In genomic region chr12:9973951-9974350, GRCh38 we compare ENCODE assay signal across 21 cellular contexts. TPM values are rescaled to one million over a fixed set of nuclear protein-coding genes. Genes with fewer than 3 reads are reported as not detected.
A peak's percentile ranks its signal among the peaks of the same experiment; 100 is the strongest.
DNase-seq lines count a peak whose midpoint lies in the region; ATAC-seq, FAIRE-seq and TF ChIP-seq lines count a peak whose summit lies in the region.
"Had no signal": no experiment of that assay in that cellular context is flagged by ENCODE, and none has a peak within 500 bp of the region (broad histone marks: within the 10 kb centered on the region; RNA-seq: fewer than 3 reads in every experiment).

No MANE protein-coding gene starts in this region.

- no peak overlapping the region for H3K9ac ChIP-seq in H9 (ENCODE audit: extremely low read depth, insufficient read length, low read length)
- no peak overlapping the region for H3K9ac ChIP-seq in H1 (replicated peaks in 1 of 4; ENCODE audit: extremely low read depth in 1 of 4, low read depth in 3 of 4, low read length in 3 of 4)
- H3K9ac ChIP-seq in neural progenitor cell = no peak overlapping the region
- H3K9ac ChIP-seq: BLaER1 had no signal

- no peaks in the 10 kb centered on the region for H3K4me1 ChIP-seq in H9 (ENCODE audit: insufficient read depth, low read length)
- no peaks in the 10 kb centered on the region for H3K4me1 ChIP-seq in H1 (replicated peaks in 1 of 4; ENCODE audit: control insufficient read depth in 3 of 4, insufficient read depth in 4 of 4, low read length in 3 of 4)
- H3K4me1 ChIP-seq in neural progenitor cell = no peaks in the 10 kb centered on the region
- no peaks in the 10 kb centered on the region for H3K4me1 ChIP-seq in stomach
- H3K4me1 ChIP-seq: A549, BLaER1 had no signal

- no peaks in the 10 kb centered on the region for H3K27me3 ChIP-seq in H9 (ENCODE audit: insufficient read depth, low read length)
- H3K27me3 ChIP-seq in H1 (replicated peaks in 1 of 4; ENCODE audit: control insufficient read depth in 3 of 4, extremely low read depth in 1 of 4, insufficient read depth in 3 of 4, low read length in 3 of 4) = no peaks in the 10 kb centered on the region
- no peaks in the 10 kb centered on the region for H3K27me3 ChIP-seq in neural progenitor cell
- H3K27me3 ChIP-seq in stomach = no peaks in the 10 kb centered on the region
- H3K27me3 ChIP-seq: BLaER1 had no signal

- H3K4me1 Mint-ChIP-seq in H9 (peaks cover 8 to 9% of the 10 kb centered on the region in 2 experiments), neural progenitor cell (no peaks in the 10 kb centered on the region)
- no peaks in the 10 kb centered on the region for H3K4me1 Mint-ChIP-seq in activated CD8-positive, alpha-beta T cell treated with anti-CD3 and anti-CD28 coated beads, Interleukin-2, amount 10 ng/mL, durations not matched to agents 7 days and 5 days (ENCODE audit: low read depth)
- H3K4me1 Mint-ChIP-seq: CD4-positive, CD25-positive, alpha-beta regulatory T cell; CD8-positive, alpha-beta memory T cell had no signal

- TF ChIP-seq CTCF in H9 (conservative IDR thresholded peaks at IDR 0.05) (no peak), H1 (IDR thresholded peaks at IDR 0.05; ENCODE audit: control extremely low read depth in 1 of 3, insufficient read depth in 1 of 3, low read depth in 1 of 3, low read length in 3 of 3) (no peak), neural progenitor cell (IDR thresholded peaks at IDR 0.05) (no peak), stomach (IDR thresholded peaks at IDR 0.05) (no peak)

- no peak overlapping the region for H4K8ac ChIP-seq in H9 (replicated peaks; ENCODE audit: insufficient read length, low read depth, low read length)
- H4K8ac ChIP-seq in H1 (ENCODE audit: extremely low read depth, insufficient read depth, low read length) = no peak overlapping the region

- H3F3A ChIP-seq in neural progenitor cell (ENCODE audit: low read depth) = no peaks in the 10 kb centered on the region

- no peak overlapping the region for H3K4ac ChIP-seq in H9 (ENCODE audit: low read depth, low read length)
- peak overlapping the region; percentile 13 for H3K4ac ChIP-seq in H1 (replicated peaks; ENCODE audit: insufficient read length, low read depth, low read length)

- POLR2A ChIA-PET in H1 (lab: Charles Lee; ENCODE audit: partially characterized antibody) = no interaction called here
- POLR2A ChIA-PET in activated CD8-positive, alpha-beta T cell treated with anti-CD3 and anti-CD28 coated beads, Interleukin-2, amount 10 ng/mL, durations not matched to agents 7 days and 5 days (lab: Charles Lee) = no interaction called here

- no peak overlapping the region for H3K14ac ChIP-seq in H9 (ENCODE audit: insufficient read depth, low read length)
- no peak overlapping the region for H3K14ac ChIP-seq in H1 (ENCODE audit: insufficient read length)

- H3K27me3 Mint-ChIP-seq in H9 (ENCODE audit: low read depth) (no peaks in the 10 kb centered on the region; the same call in 1 of the 2 replicates), neural progenitor cell (ENCODE audit: insufficient read depth, low read depth) (no peaks in the 10 kb centered on the region)
- peaks cover 5% of the 10 kb centered on the region for H3K27me3 Mint-ChIP-seq in activated CD8-positive, alpha-beta T cell treated with anti-CD3 and anti-CD28 coated beads, Interleukin-2, amount 10 ng/mL, durations not matched to agents 7 days and 5 days (ENCODE audit: low read depth)

- intact Hi-C loops in stomach (cut with DNase I; ENCODE audit: low total_unique reads) = no loop called here

- H4K5ac ChIP-seq in H9 (ENCODE audit: insufficient read length, low read depth, low read length) = no peak overlapping the region
- no peak overlapping the region for H4K5ac ChIP-seq in H1 (ENCODE audit: insufficient read length, low read depth, low read length)

- H2BK12ac ChIP-seq in H9 (ENCODE audit: insufficient read length, low read depth, low read length) = no peak overlapping the region
- H2BK12ac ChIP-seq in H1 (ENCODE audit: low read depth, low read length) = 0 out of 2 replicates have a peak overlapping the region, but pooled peaks have one; percentile 22

- peak; percentile 41 to 46 for DNase-seq in AML-193 (lab: John Stamatoyannopoulos, UW)
- no peak for DNase-seq in H9
- DNase-seq in H1 (ENCODE audit: low read depth in 1 of 2, low spot score in 2 of 2) = no peak
- DNase-seq in neural progenitor cell (ENCODE audit: low spot score) = no peak
- no peak for DNase-seq in activated CD8-positive, alpha-beta T cell treated with anti-CD3 and anti-CD28 coated beads, Interleukin-2, amount 10 ng/mL, durations not matched to agents 7 days and 5 days
- no peak for DNase-seq in erythroblast (lab: John Stamatoyannopoulos, UW)
- no peak for DNase-seq in stomach
- DNase-seq: CD4-positive, CD25-positive, alpha-beta regulatory T cell; CD8-positive, alpha-beta memory T cell; COR-L47; DMS 273 treated with DMSO at 0.1 percent for 48 hours; DND-41; EL; H7 had no signal

- TF ChIP-seq EP300 in H1 (IDR thresholded peaks at IDR 0.05; ENCODE audit: borderline replicate concordance in 1 of 2, low read depth in 2 of 2, low read length in 2 of 2) (no peak), stomach (IDR thresholded peaks at IDR 0.05) (no peak)

- H3K4me3 ChIP-seq in H1 (ENCODE audit: extremely low read depth in 1 of 4, insufficient read depth in 2 of 4, low read depth in 3 of 4, low read length in 4 of 4) (no peak overlapping the region), neural progenitor cell (no peak overlapping the region), stomach (no peak overlapping the region)
- H3K4me3 ChIP-seq: A549, BLaER1, GM12878 had no signal

- H4K20me1 ChIP-seq in H9 (ENCODE audit: control insufficient read depth, insufficient read depth, insufficient read length) = no peaks in the 10 kb centered on the region
- no peaks in the 10 kb centered on the region for H4K20me1 ChIP-seq in H1 (replicated peaks in 1 of 2; ENCODE audit: control insufficient read depth in 1 of 2, insufficient read depth in 2 of 2, low read length in 2 of 2)
- no peaks in the 10 kb centered on the region for H4K20me1 ChIP-seq in neural progenitor cell (ENCODE audit: low read depth)
- H4K20me1 ChIP-seq: BLaER1 had no signal

- H3K9me3 ChIP-seq in H9 (ENCODE audit: control insufficient read depth, low read depth, low read length) (no peaks in the 10 kb centered on the region), H1 (ENCODE audit: insufficient read depth in 2 of 2, low read depth in 1 of 2, low read length in 1 of 2) (peaks cover 9 to 10% of the 10 kb centered on the region in 2 experiments), neural progenitor cell (ENCODE audit: low read depth) (no peaks in the 10 kb centered on the region), stomach (peaks cover 0 to 7% (median 0%) of the 10 kb centered on the region in 4 donors)

- ATAC-seq in activated CD8-positive, alpha-beta T cell treated with anti-CD3 and anti-CD28 coated beads, Interleukin-2, amount 10 ng/mL, durations not matched to agents 7 days and 5 days = no peak
- no peak for ATAC-seq in GM21515 (IDR thresholded peaks at IDR 0.05; ENCODE audit: unreplicated experiment)
- ATAC-seq: A549, GM12878 had no signal

- H3K18ac ChIP-seq in H9 (ENCODE audit: insufficient read length, low read depth, low read length) = no peak overlapping the region
- H3K18ac ChIP-seq in H1 (ENCODE audit: extremely low read depth, low read length) = no peak overlapping the region

- H3K4me3 Mint-ChIP-seq in H9 = no peak overlapping the region
- H3K4me3 Mint-ChIP-seq in neural progenitor cell = no peak overlapping the region
- no peak overlapping the region for H3K4me3 Mint-ChIP-seq in activated CD8-positive, alpha-beta T cell treated with anti-CD3 and anti-CD28 coated beads, Interleukin-2, amount 10 ng/mL, durations not matched to agents 7 days and 5 days
- H3K4me3 Mint-ChIP-seq: CD4-positive, CD25-positive, alpha-beta regulatory T cell; CD8-positive, alpha-beta memory T cell had no signal

- H2BK15ac ChIP-seq in H9 (ENCODE audit: low read depth, low read length) = no peak overlapping the region
- H2BK15ac ChIP-seq in H1 (ENCODE audit: low read length) = no peak overlapping the region

- H3K36me3 Mint-ChIP-seq in H9 (ENCODE audit: insufficient read depth in 1 of 3, low read depth in 3 of 3) (peaks cover 17 to 25% (median 21%) of the 10 kb centered on the region in 3 experiments), neural progenitor cell (no peaks in the 10 kb centered on the region)
- peaks cover 21% of the 10 kb centered on the region for H3K36me3 Mint-ChIP-seq in activated CD8-positive, alpha-beta T cell treated with anti-CD3 and anti-CD28 coated beads, Interleukin-2, amount 10 ng/mL, durations not matched to agents 7 days and 5 days (ENCODE audit: low read depth)
- H3K36me3 Mint-ChIP-seq: CD4-positive, CD25-positive, alpha-beta regulatory T cell had no signal

- FAIRE-seq in H1 (lab: Jason Lieb, UNC) = no peak
- FAIRE-seq: A549, GM12878 had no signal

- H2AFZ ChIP-seq in H9 (ENCODE audit: low read length) = no peak overlapping the region
- no peak overlapping the region for H2AFZ ChIP-seq in H1 (ENCODE audit: low read length)
- peak overlapping the region; percentile 61 for H2AFZ ChIP-seq in neural progenitor cell (replicated peaks)

- TF ChIP-seq POLR2A in H1 (IDR thresholded peaks at IDR 0.05; ENCODE audit: control extremely low read depth in 1 of 2, low read depth in 2 of 2, low read length in 2 of 2) (no peak), erythroblast (IDR thresholded peaks at IDR 0.05; ENCODE audit: low read length) (no peak), stomach (IDR thresholded peaks at IDR 0.05) (no peak)

- no peak overlapping the region for H2BK120ac ChIP-seq in H9 (ENCODE audit: low read depth, low read length, poor library complexity, severe bottlenecking)
- H2BK120ac ChIP-seq in H1 (replicated peaks; ENCODE audit: low read depth, low read length) = no peak overlapping the region

- WGBS in H9 (ENCODE audit: extremely low coverage, insufficient read length, low lambda C conversion rate) = no CpG with 5 or more reads among the region's 1 CpG
- WGBS in H1 (ENCODE audit: extremely low coverage in 1 of 2, insufficient coverage in 1 of 2, insufficient read length in 1 of 2, insufficient replicate concordance in 2 of 2, low coverage in 1 of 2, low lambda C conversion rate in 2 of 2, missing lambda C conversion rate in 1 of 2), 2 experiments = 88% methylated on average over 1 of the region's 1 CpG; no CpG with 5 or more reads in 1 of the 2 experiments
- WGBS in stomach, 5 donors = 42 to 53% (median 51%) methylated on average over 1 of the region's 1 CpG

- H3K27ac ChIP-seq in H9 (ENCODE audit: insufficient read length, low read depth, low read length) (no peak overlapping the region), H1 (ENCODE audit: low read depth, low read length) (no peak overlapping the region), neural progenitor cell (no peak overlapping the region), stomach (no peak overlapping the region)
- H3K27ac ChIP-seq: 22Rv1, A549, BLaER1 had no signal

- H3K56ac ChIP-seq in H9 (ENCODE audit: insufficient read length, low read depth, low read length) = no peak overlapping the region
- H3K56ac ChIP-seq in H1 (replicated peaks; ENCODE audit: insufficient read length, low read depth, low read length) = no peak overlapping the region

- H3K36me3 ChIP-seq in H1 (ENCODE audit: control insufficient read depth in 2 of 4, insufficient read depth in 4 of 4, low read length in 3 of 4) (no peaks in the 10 kb centered on the region), neural progenitor cell (no peaks in the 10 kb centered on the region), stomach (no peaks in the 10 kb centered on the region)
- H3K36me3 ChIP-seq: BLaER1 had no signal

- H3K23me2 ChIP-seq in H9 (ENCODE audit: insufficient read length, low read depth, low read length, poor library complexity, severe bottlenecking) = no peaks in the 10 kb centered on the region
- H3K23me2 ChIP-seq in H1 (ENCODE audit: low read depth, low read length) = no peaks in the 10 kb centered on the region

- H2BK5ac ChIP-seq in H9 (ENCODE audit: insufficient read length, low read length) (no peak overlapping the region), H1 (ENCODE audit: low read depth, low read length) (no peak overlapping the region)

- 0 out of 7 replicates have a peak overlapping the region, but pooled peaks of 1 of the 3 experiments have one; percentile 9 for H3K27ac Mint-ChIP-seq in H9
- no peak overlapping the region for H3K27ac Mint-ChIP-seq in neural progenitor cell
- H3K27ac Mint-ChIP-seq in activated CD8-positive, alpha-beta T cell treated with anti-CD3 and anti-CD28 coated beads, Interleukin-2, amount 10 ng/mL, durations not matched to agents 7 days and 5 days = no peak overlapping the region
- H3K27ac Mint-ChIP-seq: CD8-positive, alpha-beta memory T cell had no signal

- H3K79me2 ChIP-seq in H9 (ENCODE audit: insufficient read depth, low read length) = no peaks in the 10 kb centered on the region
- H3K79me2 ChIP-seq in H1 (ENCODE audit: control insufficient read depth in 1 of 2, insufficient read depth in 2 of 2, low read length in 2 of 2) = no peaks in the 10 kb centered on the region
- H3K79me2 ChIP-seq in neural progenitor cell (ENCODE audit: low read depth) = no peaks in the 10 kb centered on the region

- H3T11ph ChIP-seq in H9 (ENCODE audit: low read length) = no peak overlapping the region

- H3K23ac ChIP-seq in H9 (ENCODE audit: insufficient read length, low read depth, low read length) = no peak overlapping the region
- no peak overlapping the region for H3K23ac ChIP-seq in H1 (ENCODE audit: insufficient read length)

- no peak overlapping the region for H4K91ac ChIP-seq in H9 (ENCODE audit: insufficient read length, low read depth, low read length)
- no peak overlapping the region for H4K91ac ChIP-seq in H1 (replicated peaks; ENCODE audit: insufficient read length, low read length)

- H2AK5ac ChIP-seq in H9 (ENCODE audit: insufficient read length, low read length) (peak overlapping the region; percentile 23), H1 (ENCODE audit: low read depth, low read length) (no peak overlapping the region)

- no peak overlapping the region for H3K4me2 ChIP-seq in H9 (ENCODE audit: insufficient read depth, insufficient read length, low read length)
- no peak overlapping the region for H3K4me2 ChIP-seq in H1 (ENCODE audit: insufficient read depth in 1 of 2, low read depth in 2 of 2, low read length in 2 of 2)
- no peak overlapping the region for H3K4me2 ChIP-seq in neural progenitor cell
- H3K4me2 ChIP-seq: A549, BLaER1 had no signal

- H3K9me3 Mint-ChIP-seq in H9 (peaks cover 21 to 29% of the 10 kb centered on the region in 2 experiments), neural progenitor cell (peaks cover 11% of the 10 kb centered on the region)
- H3K9me3 Mint-ChIP-seq in activated CD8-positive, alpha-beta T cell treated with anti-CD3 and anti-CD28 coated beads, Interleukin-2, amount 10 ng/mL, durations not matched to agents 7 days and 5 days (ENCODE audit: insufficient read depth) = peaks cover 7% of the 10 kb centered on the region

- no peak for TF ChIP-seq RAD21 in H1 (IDR thresholded peaks at IDR 0.05 in 1 of 2, conservative IDR thresholded peaks at IDR 0.05 in 1 of 2; ENCODE audit: low read depth in 2 of 2, low read length in 2 of 2)

- H3K79me1 ChIP-seq in H9 (ENCODE audit: insufficient read depth, low read depth, low read length, poor library complexity, severe bottlenecking) (no peaks in the 10 kb centered on the region), H1 (ENCODE audit: low read depth, low read length) (no peaks in the 10 kb centered on the region)

- H2BK20ac ChIP-seq in H9 (ENCODE audit: low read depth, low read length, poor library complexity, severe bottlenecking) = no peak overlapping the region
- no peak overlapping the region for H2BK20ac ChIP-seq in H1 (ENCODE audit: low read length)

- CTCF ChIA-PET in H1 (lab: Charles Lee; ENCODE audit: partially characterized antibody) = no interaction called here
- CTCF ChIA-PET in activated CD8-positive, alpha-beta T cell treated with anti-CD3 and anti-CD28 coated beads, Interleukin-2, amount 10 ng/mL, durations not matched to agents 7 days and 5 days (lab: Charles Lee) = no interaction called here

RNA-seq across cellular contexts. Expression of gene CLEC12A, which starts 2.7 kb away (rescaled TPM):
- total RNA-seq in H9 (2021) (not detected in 2 replicates), neural progenitor cell (ENCODE audit: low replicate concordance) (not detected in 2 replicates), stomach (1 to 10 TPM in 1 of 5 donors, under 1 TPM in 1, not detected in 3; 0.43 to 1.1 TPM)
- total RNA-seq in H1 (2021; fragmentation: NEBNext Ultra II Directional; extraction: Animal tissue kit (Norgen Biotek cat#: 25700)) = not detected in 2 replicates
- polyA plus RNA-seq in H1 (2011; rRNA removed) (not detected in 2 replicates), stomach (1 to 10 TPM in 1 of 3 donors, under 1 TPM in 1, not detected in 1; 0.60 to 2.1 TPM)
- not detected for polyA plus RNA-seq in H1 (2011; cell fraction: cytosol; rRNA removed)
- not detected for polyA plus RNA-seq in H1 (2011; cell fraction: nucleus; rRNA removed)
- polyA plus RNA-seq in H1 (2012, experiment 1 of 2) = not detected in 4 replicates
- polyA plus RNA-seq in H1 (2012, experiment 2 of 2) = not detected
- not detected for polyA plus RNA-seq in H1 (2013, experiment 1 of 2)
- polyA plus RNA-seq in H1 (2013, experiment 2 of 2) = not detected
- not detected in 2 replicates for polyA minus RNA-seq in H1 (2011; rRNA and poly(A)+ RNA removed)
- polyA minus RNA-seq in H1 (2011; cell fraction: cytosol; rRNA and poly(A)+ RNA removed) = not detected
- not detected for polyA minus RNA-seq in H1 (2011; cell fraction: nucleus; rRNA and poly(A)+ RNA removed)
- total RNA-seq in activated CD8-positive, alpha-beta T cell treated with anti-CD3 and anti-CD28 coated beads, Interleukin-2, amount 10 ng/mL, durations not matched to agents 7 days and 5 days = 1 to 10 TPM; 4.8 to 6.3 TPM
- total RNA-seq: CD4-positive, CD25-positive, alpha-beta regulatory T cell; CD8-positive, alpha-beta memory T cell; G401; H7; HT1080 had no signal
- polyA plus RNA-seq: A549; CD8-positive, alpha-beta memory T cell had no signal

RNA-seq across cellular contexts. Expression of gene CLEC1B, which starts 25.0 kb away (rescaled TPM):
- not detected in 2 replicates for total RNA-seq in H9 (2021)
- total RNA-seq in H1 (2021; fragmentation: NEBNext Ultra II Directional; extraction: Animal tissue kit (Norgen Biotek cat#: 25700)) = not detected in 2 replicates
- polyA plus RNA-seq in H1 (2011; rRNA removed) = not detected in 2 replicates
- not detected for polyA plus RNA-seq in H1 (2011; cell fraction: cytosol; rRNA removed)
- not detected for polyA plus RNA-seq in H1 (2011; cell fraction: nucleus; rRNA removed)
- polyA plus RNA-seq in H1 (2012, experiment 1 of 2) = not detected in 4 replicates
- not detected for polyA plus RNA-seq in H1 (2012, experiment 2 of 2)
- polyA plus RNA-seq in H1 (2013, experiment 1 of 2) = not detected
- not detected for polyA plus RNA-seq in H1 (2013, experiment 2 of 2)
- not detected in 2 replicates for polyA minus RNA-seq in H1 (2011; rRNA and poly(A)+ RNA removed)
- polyA minus RNA-seq in H1 (2011; cell fraction: cytosol; rRNA and poly(A)+ RNA removed) = not detected
- not detected for polyA minus RNA-seq in H1 (2011; cell fraction: nucleus; rRNA and poly(A)+ RNA removed)
- not detected in 2 replicates for total RNA-seq in neural progenitor cell (ENCODE audit: low replicate concordance)
- total RNA-seq in activated CD8-positive, alpha-beta T cell treated with anti-CD3 and anti-CD28 coated beads, Interleukin-2, amount 10 ng/mL, durations not matched to agents 7 days and 5 days = not detected
- under 1 TPM in 1 of 5 donors, not detected in 4; 0.92 TPM for total RNA-seq in stomach
- not detected for polyA plus RNA-seq in stomach
- total RNA-seq: CD8-positive, alpha-beta memory T cell; G401; GM12878; H7; HT1080 had no signal
- polyA plus RNA-seq: A549; CD4-positive, CD25-positive, alpha-beta regulatory T cell; CD8-positive, alpha-beta memory T cell; GM12878 had no signal

RNA-seq across cellular contexts. Expression of gene CLEC12B, which starts 36.5 kb away (rescaled TPM):
- total RNA-seq in H9 (2021) = not detected in 2 replicates
- not detected in 2 replicates for total RNA-seq in H1 (2021; fragmentation: NEBNext Ultra II Directional; extraction: Animal tissue kit (Norgen Biotek cat#: 25700))
- polyA plus RNA-seq in H1 (2011; rRNA removed) = not detected in 2 replicates
- not detected for polyA plus RNA-seq in H1 (2011; cell fraction: cytosol; rRNA removed)
- not detected for polyA plus RNA-seq in H1 (2011; cell fraction: nucleus; rRNA removed)
- not detected in 4 replicates for polyA plus RNA-seq in H1 (2012, experiment 1 of 2)
- polyA plus RNA-seq in H1 (2012, experiment 2 of 2) = not detected
- not detected for polyA plus RNA-seq in H1 (2013, experiment 1 of 2)
- polyA plus RNA-seq in H1 (2013, experiment 2 of 2) = not detected
- not detected in 2 replicates for polyA minus RNA-seq in H1 (2011; rRNA and poly(A)+ RNA removed)
- not detected for polyA minus RNA-seq in H1 (2011; cell fraction: cytosol; rRNA and poly(A)+ RNA removed)
- not detected for polyA minus RNA-seq in H1 (2011; cell fraction: nucleus; rRNA and poly(A)+ RNA removed)
- not detected in 2 replicates for total RNA-seq in neural progenitor cell (ENCODE audit: low replicate concordance)
- total RNA-seq in activated CD8-positive, alpha-beta T cell treated with anti-CD3 and anti-CD28 coated beads, Interleukin-2, amount 10 ng/mL, durations not matched to agents 7 days and 5 days = under 1 TPM; 0.31 to 0.87 TPM
- under 1 TPM in 1 of 5 donors, not detected in 4; 0.37 TPM for total RNA-seq in stomach
- not detected for polyA plus RNA-seq in stomach
- total RNA-seq: CD4-positive, CD25-positive, alpha-beta regulatory T cell; CD8-positive, alpha-beta memory T cell; G401; GM12878; H7 had no signal
- polyA plus RNA-seq: A549; CD4-positive, CD25-positive, alpha-beta regulatory T cell; CD8-positive, alpha-beta memory T cell; GM12878 had no signal

RNA-seq across cellular contexts. Expression of gene CLEC2A, which starts 41.8 kb away (rescaled TPM):
- total RNA-seq in H9 (2021) (0.87 TPM in 1 of 2 replicates, not detected in the other), neural progenitor cell (ENCODE audit: low replicate concordance) (not detected in 2 replicates), stomach (not detected)
- total RNA-seq in H1 (2021; fragmentation: NEBNext Ultra II Directional; extraction: Animal tissue kit (Norgen Biotek cat#: 25700)) = 2.8 and 3.7 TPM in 2 replicates
- polyA plus RNA-seq in H1 (2011; rRNA removed) (0.24 and 0.63 TPM in 2 replicates), stomach (not detected)
- 0.54 TPM for polyA plus RNA-seq in H1 (2011; cell fraction: cytosol; rRNA removed)
- polyA plus RNA-seq in H1 (2011; cell fraction: nucleus; rRNA removed) = 3.1 TPM
- 2.2 to 4.9 TPM (median 3.1 TPM) in 4 replicates for polyA plus RNA-seq in H1 (2012, experiment 1 of 2)
- not detected for polyA plus RNA-seq in H1 (2012, experiment 2 of 2)
- polyA plus RNA-seq in H1 (2013, experiment 1 of 2) = 0.12 TPM
- 0.11 TPM for polyA plus RNA-seq in H1 (2013, experiment 2 of 2)
- 1.4 and 4.3 TPM in 2 replicates for polyA minus RNA-seq in H1 (2011; rRNA and poly(A)+ RNA removed)
- polyA minus RNA-seq in H1 (2011; cell fraction: cytosol; rRNA and poly(A)+ RNA removed) = 2.3 TPM
- polyA minus RNA-seq in H1 (2011; cell fraction: nucleus; rRNA and poly(A)+ RNA removed) = 11.7 TPM
- not detected for total RNA-seq in activated CD8-positive, alpha-beta T cell treated with anti-CD3 and anti-CD28 coated beads, Interleukin-2, amount 10 ng/mL, durations not matched to agents 7 days and 5 days
- total RNA-seq: CD4-positive, CD25-positive, alpha-beta regulatory T cell; CD8-positive, alpha-beta memory T cell; G401; GM12878; H7; HT1080 had no signal
- polyA plus RNA-seq: A549; CD4-positive, CD25-positive, alpha-beta regulatory T cell; CD8-positive, alpha-beta memory T cell; GM12878 had no signal

RNA-seq across cellular contexts. Expression of gene CLEC9A, which starts 56.5 kb away (rescaled TPM):
- total RNA-seq in H9 (2021) (not detected in 2 replicates), neural progenitor cell (ENCODE audit: low replicate concordance) (not detected in 2 replicates), stomach (1 to 10 TPM in 1 of 5 donors, not detected in 4; 2.6 TPM)
- not detected in 2 replicates for total RNA-seq in H1 (2021; fragmentation: NEBNext Ultra II Directional; extraction: Animal tissue kit (Norgen Biotek cat#: 25700))
- polyA plus RNA-seq in H1 (2011; rRNA removed) (not detected in 2 replicates), stomach (under 1 TPM in 1 of 3 donors, not detected in 2; 0.20 TPM)
- not detected for polyA plus RNA-seq in H1 (2011; cell fraction: cytosol; rRNA removed)
- polyA plus RNA-seq in H1 (2011; cell fraction: nucleus; rRNA removed) = not detected
- not detected in 4 replicates for polyA plus RNA-seq in H1 (2012, experiment 1 of 2)
- not detected for polyA plus RNA-seq in H1 (2012, experiment 2 of 2)
- not detected for polyA plus RNA-seq in H1 (2013, experiment 1 of 2)
- not detected for polyA plus RNA-seq in H1 (2013, experiment 2 of 2)
- polyA minus RNA-seq in H1 (2011; rRNA and poly(A)+ RNA removed) = not detected in 2 replicates
- polyA minus RNA-seq in H1 (2011; cell fraction: cytosol; rRNA and poly(A)+ RNA removed) = not detected
- polyA minus RNA-seq in H1 (2011; cell fraction: nucleus; rRNA and poly(A)+ RNA removed) = not detected
- not detected for total RNA-seq in activated CD8-positive, alpha-beta T cell treated with anti-CD3 and anti-CD28 coated beads, Interleukin-2, amount 10 ng/mL, durations not matched to agents 7 days and 5 days
- total RNA-seq: CD4-positive, CD25-positive, alpha-beta regulatory T cell; CD8-positive, alpha-beta memory T cell; G401; GM12878; H7; HT1080 had no signal
- polyA plus RNA-seq: A549; CD4-positive, CD25-positive, alpha-beta regulatory T cell; CD8-positive, alpha-beta memory T cell; GM12878 had no signal

Comparison
In these comparisons a context has a peak if more than half of its experiments do, and no peak if none do; other contexts are left out.
1. DNase-seq: peak in AML-193 (2 of 2); none in H9 (single experiment), H1 (0 of 2), neural progenitor cell (single experiment), activated CD8-positive, alpha-beta T cell treated with anti-CD3 and anti-CD28 coated beads, Interleukin-2, amount 10 ng/mL, durations not matched to agents 7 days and 5 days (single experiment), erythroblast (0 of 2) and stomach (single experiment).